In genomic region chr1:18903313-18903671, GRCh38 we compare ENCODE assay signal across 8 cellular contexts. TPM values are rescaled to one million over a fixed set of nuclear protein-coding genes. Genes with fewer than 3 reads are reported as not detected.
DNase-seq lines count a peak whose midpoint lies in the region; ATAC-seq, FAIRE-seq and TF ChIP-seq lines count a peak whose summit lies in the region.

No MANE protein-coding gene starts in this region.

- H3K4me1 ChIP-seq in keratinocyte (ENCODE audit: control insufficient read depth, extremely low read depth, insufficient read depth, low read length): peaks cover 48% of the 10 kb centered on the region
- peaks cover 10 to 69% (median 64%) of the 10 kb centered on the region in 5 donors for H3K4me1 ChIP-seq in subcutaneous abdominal adipose tissue (ENCODE audit: control insufficient read depth in 5 of 5, insufficient read depth in 5 of 5, low read length in 5 of 5)

- H3K27ac Mint-ChIP-seq in T-helper 2 cell treated with Interferon-gamma antibody and Interleukin-4, amounts not matched to agents 5 μg/mL and 100 μg/mL, for 36 hours: peak overlapping the region; percentile 68
- peak overlapping the region; percentile 8 for H3K27ac Mint-ChIP-seq in activated naive CD8-positive, alpha-beta T cell treated with anti-CD3 and anti-CD28 coated beads for 36 hours

- H3K79me2 ChIP-seq in keratinocyte (ENCODE audit: control insufficient read depth, insufficient read depth, low read length): peaks cover 31% of the 10 kb centered on the region

- H3K4me1 Mint-ChIP-seq in T-helper 2 cell treated with Interferon-gamma antibody and Interleukin-4, amounts not matched to agents 5 μg/mL and 100 μg/mL, for 36 hours (ENCODE audit: low read depth): peaks cover 18% of the 10 kb centered on the region
- peaks cover 26% of the 10 kb centered on the region for H3K4me1 Mint-ChIP-seq in activated naive CD8-positive, alpha-beta T cell treated with anti-CD3 and anti-CD28 coated beads for 36 hours

- H3K36me3 ChIP-seq in keratinocyte (ENCODE audit: control insufficient read depth in 2 of 2, extremely low read depth in 1 of 2, insufficient read depth in 2 of 2, low read length in 2 of 2) (peaks cover 14 to 26% of the 10 kb centered on the region in 2 experiments), subcutaneous abdominal adipose tissue (ENCODE audit: control insufficient read depth in 5 of 5, insufficient read depth in 5 of 5, low read length in 5 of 5) (peaks cover 0 to 10% (median 5%) of the 10 kb centered on the region in 5 donors)

- no peak for TF ChIP-seq CTCF in keratinocyte (optimal IDR thresholded peaks at IDR 0.05 in 1 of 3, IDR thresholded peaks at IDR 0.05 in 1 of 3, conservative IDR thresholded peaks at IDR 0.05 in 1 of 3; ENCODE audit: extremely low read depth in 1 of 3, insufficient read depth in 2 of 3, low read length in 3 of 3)

- no peaks in the 10 kb centered on the region for H3K27me3 Mint-ChIP-seq in T-helper 2 cell treated with Interferon-gamma antibody and Interleukin-4, amounts not matched to agents 5 μg/mL and 100 μg/mL, for 36 hours (ENCODE audit: low read depth)
- no peaks in the 10 kb centered on the region for H3K27me3 Mint-ChIP-seq in activated naive CD8-positive, alpha-beta T cell treated with anti-CD3 and anti-CD28 coated beads for 36 hours

- peak overlapping the region; percentile 88 for H3K4me3 Mint-ChIP-seq in T-helper 2 cell treated with Interferon-gamma antibody and Interleukin-4, amounts not matched to agents 5 μg/mL and 100 μg/mL, for 36 hours
- H3K4me3 Mint-ChIP-seq in activated naive CD8-positive, alpha-beta T cell treated with anti-CD3 and anti-CD28 coated beads for 36 hours: peak overlapping the region; percentile 80

- DNase-seq in T-helper 2 cell treated with Interferon-gamma antibody and Interleukin-4, amounts not matched to agents 5 μg/mL and 100 μg/mL, for 36 hours (ENCODE audit: low spot score): no peak
- DNase-seq in T-helper 2 cell: no peak
- DNase-seq in activated naive CD8-positive, alpha-beta T cell treated with anti-CD3 and anti-CD28 coated beads for 36 hours: no peak
- DNase-seq in keratinocyte (ENCODE audit: low read depth, low spot score): no peak
- no peak for DNase-seq in AML-193 (lab: John Stamatoyannopoulos, UW)
- no peak for DNase-seq in NCI-H82 treated with DMSO at 0.1 percent for 48 hours (lab: John Stamatoyannopoulos, UW; ENCODE audit: unreplicated experiment)

- dilution Hi-C loops in keratinocyte (cut with MboI; ENCODE audit: extremely low pct_ligation_motif_present, low sequenced_read_pairs): no loop called here

- no peaks in the 10 kb centered on the region for H3K9me1 ChIP-seq in keratinocyte (ENCODE audit: control insufficient read depth, extremely low read depth, insufficient read depth, low read length)

- H2AFZ ChIP-seq in keratinocyte (ENCODE audit: control insufficient read depth, low read length): no peak overlapping the region

- H3K27me3 ChIP-seq in keratinocyte (ENCODE audit: control insufficient read depth, extremely low read depth, insufficient read depth, low read length): no peaks in the 10 kb centered on the region
- no peaks in the 10 kb centered on the region for H3K27me3 ChIP-seq in subcutaneous abdominal adipose tissue (ENCODE audit: control insufficient read depth in 5 of 5, insufficient read depth in 4 of 5, low read length in 5 of 5)

- H4K20me1 ChIP-seq in keratinocyte (ENCODE audit: control insufficient read depth, extremely low read depth, insufficient read depth, low read length): peaks cover 3% of the 10 kb centered on the region

- H3K4me3 ChIP-seq in keratinocyte (ENCODE audit: control insufficient read depth in 2 of 3, extremely low read depth in 1 of 3, insufficient read depth in 2 of 3, low read depth in 1 of 3, low read length in 3 of 3): peak overlapping the region; percentile 79 to 92 (median 81)
- H3K4me3 ChIP-seq in subcutaneous abdominal adipose tissue (ENCODE audit: low read depth in 1 of 5, low read length in 5 of 5): peak overlapping the region; percentile 46 to 92 (median 82)

- H3K4me2 ChIP-seq in keratinocyte (ENCODE audit: control insufficient read depth, extremely low read depth, insufficient read depth, low read depth, low read length): peak overlapping the region; percentile 85

- H3K9ac ChIP-seq in keratinocyte (ENCODE audit: control insufficient read depth, extremely low read depth, insufficient read depth, low read length) (peak overlapping the region; percentile 93), subcutaneous abdominal adipose tissue (ENCODE audit: low read length in 5 of 5) (peak overlapping the region in 4 of 5 donors; percentile 28 to 90 (median 84))

- peak overlapping the region; percentile 98 for H3K27ac ChIP-seq in keratinocyte (ENCODE audit: control insufficient read depth, insufficient read depth, low read length)
- peak overlapping the region; percentile 92 for H3K27ac ChIP-seq in subcutaneous abdominal adipose tissue (ENCODE audit: low read depth, low read length)

- H3K9me3 Mint-ChIP-seq in T-helper 2 cell treated with Interferon-gamma antibody and Interleukin-4, amounts not matched to agents 5 μg/mL and 100 μg/mL, for 36 hours: no peaks in the 10 kb centered on the region
- H3K9me3 Mint-ChIP-seq in activated naive CD8-positive, alpha-beta T cell treated with anti-CD3 and anti-CD28 coated beads for 36 hours: no peaks in the 10 kb centered on the region

- ATAC-seq in GM21529 (IDR thresholded peaks at IDR 0.05; ENCODE audit: unreplicated experiment): no peak

- peaks cover 9% of the 10 kb centered on the region for H3K36me3 Mint-ChIP-seq in T-helper 2 cell treated with Interferon-gamma antibody and Interleukin-4, amounts not matched to agents 5 μg/mL and 100 μg/mL, for 36 hours (ENCODE audit: low read depth)
- H3K36me3 Mint-ChIP-seq in activated naive CD8-positive, alpha-beta T cell treated with anti-CD3 and anti-CD28 coated beads for 36 hours: peaks cover 2% of the 10 kb centered on the region

- peak; percentile 68 for FAIRE-seq in keratinocyte (lab: Jason Lieb, UNC)

- no peaks in the 10 kb centered on the region for H3K9me3 ChIP-seq in keratinocyte (ENCODE audit: control insufficient read depth, low read depth, low read length)
- H3K9me3 ChIP-seq in subcutaneous abdominal adipose tissue (ENCODE audit: control insufficient read depth in 5 of 5, low read length in 5 of 5): no peaks in the 10 kb centered on the region

RNA-seq across cellular contexts. Expression of gene ALDH4A1, which starts 0.9 kb away (rescaled TPM):
- 1 to 10 TPM; 3.9 to 4.7 TPM for total RNA-seq in activated naive CD8-positive, alpha-beta T cell treated with anti-CD3 and anti-CD28 coated beads for 36 hours
- 38.7 to 91.9 TPM (median 52.7 TPM) in 3 replicates for polyA plus RNA-seq in keratinocyte
- 23.4 TPM for polyA plus RNA-seq in keratinocyte (2011; ENCODE audit: low read depth)
- polyA plus RNA-seq in keratinocyte (2011; cell fraction: cytosol; rRNA removed): 32.0 and 62.6 TPM in 2 replicates
- 62.5 and 83.1 TPM in 2 replicates for polyA plus RNA-seq in keratinocyte (2011; cell fraction: nucleus; rRNA removed)
- 44.0 and 48.3 TPM in 2 replicates for polyA plus RNA-seq in keratinocyte (2012; ENCODE audit: low replicate concordance)
- 48.6 to 89.0 TPM (median 74.9 TPM) in 3 replicates for polyA minus RNA-seq in keratinocyte
- 91.9 TPM for polyA minus RNA-seq in keratinocyte (2011; cell fraction: cytosol; rRNA and poly(A)+ RNA removed)
- 65.3 and 76.2 TPM in 2 replicates for polyA minus RNA-seq in keratinocyte (2011; cell fraction: nucleus; rRNA and poly(A)+ RNA removed)

RNA-seq across cellular contexts. Expression of gene TAS1R2, which starts 43.8 kb away (rescaled TPM):
- total RNA-seq in activated naive CD8-positive, alpha-beta T cell treated with anti-CD3 and anti-CD28 coated beads for 36 hours: not detected
- not detected in 3 replicates for polyA plus RNA-seq in keratinocyte
- not detected for polyA plus RNA-seq in keratinocyte (2011; ENCODE audit: low read depth)
- polyA plus RNA-seq in keratinocyte (2011; cell fraction: cytosol; rRNA removed): not detected in 2 replicates
- polyA plus RNA-seq in keratinocyte (2011; cell fraction: nucleus; rRNA removed): not detected in 2 replicates
- not detected in 2 replicates for polyA plus RNA-seq in keratinocyte (2012; ENCODE audit: low replicate concordance)
- polyA minus RNA-seq in keratinocyte: not detected in 3 replicates
- polyA minus RNA-seq in keratinocyte (2011; cell fraction: cytosol; rRNA and poly(A)+ RNA removed): not detected
- polyA minus RNA-seq in keratinocyte (2011; cell fraction: nucleus; rRNA and poly(A)+ RNA removed): not detected in 2 replicates

RNA-seq across cellular contexts. Expression of gene IFFO2, which starts 53.2 kb away (rescaled TPM):
- total RNA-seq in activated naive CD8-positive, alpha-beta T cell treated with anti-CD3 and anti-CD28 coated beads for 36 hours: 10 to 100 TPM; 21.4 to 21.7 TPM
- polyA plus RNA-seq in keratinocyte: 55.0 to 61.5 TPM (median 57.9 TPM) in 3 replicates
- 124 TPM for polyA plus RNA-seq in keratinocyte (2011; ENCODE audit: low read depth)
- polyA plus RNA-seq in keratinocyte (2011; cell fraction: cytosol; rRNA removed): 43.0 and 79.6 TPM in 2 replicates
- polyA plus RNA-seq in keratinocyte (2011; cell fraction: nucleus; rRNA removed): 145 and 193 TPM in 2 replicates
- 72.9 and 75.0 TPM in 2 replicates for polyA plus RNA-seq in keratinocyte (2012; ENCODE audit: low replicate concordance)
- polyA minus RNA-seq in keratinocyte: 106 to 194 TPM (median 118 TPM) in 3 replicates
- 127 TPM for polyA minus RNA-seq in keratinocyte (2011; cell fraction: cytosol; rRNA and poly(A)+ RNA removed)
- polyA minus RNA-seq in keratinocyte (2011; cell fraction: nucleus; rRNA and poly(A)+ RNA removed): 82.3 and 144 TPM in 2 replicates
